ENCODE assay signal across 12 cellular contexts in genomic region chr22:46753360-46753759, GRCh38. TPM values are rescaled to one million over a fixed set of nuclear protein-coding genes. Genes with fewer than 3 reads are reported as not detected.
A peak's percentile ranks its signal among the peaks of the same experiment; 100 is the strongest.
DNase-seq lines count a peak whose midpoint lies in the region; ATAC-seq and TF ChIP-seq lines count a peak whose summit lies in the region.
"Had no signal": no experiment of that assay in that cellular context is flagged by ENCODE, and none has a peak within 500 bp of the region (broad histone marks: within the 10 kb centered on the region; RNA-seq: fewer than 3 reads in every experiment).

No MANE protein-coding gene starts in this region.

- intact Hi-C loops in upper lobe of right lung (cut with DNase I): no loop called here

- no peak overlapping the region for H3K9ac ChIP-seq in neuronal stem cell (ENCODE audit: low read depth, low read length, poor library complexity)

- H3K4me1 Mint-ChIP-seq in T-helper 17 cell: peaks cover 30% of the 10 kb centered on the region
- peaks cover 34% of the 10 kb centered on the region for H3K4me1 Mint-ChIP-seq in activated naive CD4-positive, alpha-beta T cell treated with anti-CD3 and anti-CD28 coated beads, Interleukin-2, amount 10 ng/mL, durations not matched to agents 7 days and 5 days

- H4K91ac ChIP-seq in neuronal stem cell (ENCODE audit: low read depth, low read length, poor library complexity): no peak overlapping the region

- H3K4me2 ChIP-seq in neuronal stem cell (ENCODE audit: insufficient read depth, low read length, poor library complexity, severe bottlenecking): no peak overlapping the region

- H2BK15ac ChIP-seq in neuronal stem cell (ENCODE audit: low read length): peak overlapping the region; percentile 19

- H4K8ac ChIP-seq in neuronal stem cell (ENCODE audit: low read depth, low read length): no peak overlapping the region

- no peak overlapping the region for H3K14ac ChIP-seq in neuronal stem cell (ENCODE audit: low read length)

- DNase-seq in T-helper 17 cell: no peak
- no peak for DNase-seq in epithelial cell of prostate (ENCODE audit: low read depth, low spot score)
- no peak for DNase-seq in neuronal stem cell (ENCODE audit: low spot score)
- DNase-seq in upper lobe of right lung: no peak
- no peak for DNase-seq in H7
- no peak for DNase-seq in stimulated activated CD4-positive, alpha-beta T cell treated with anti-CD3 and anti-CD28 coated beads, Interleukin-4, amount 100 ng/mL, for 24 hours
- DNase-seq in activated naive CD4-positive, alpha-beta T cell treated with anti-CD3 and anti-CD28 coated beads, Interleukin-2, amount 10 ng/mL, durations not matched to agents 7 days and 5 days: no peak
- DNase-seq: activated CD8-positive, alpha-beta T cell treated with anti-CD3 and anti-CD28 coated beads, Interleukin-2, amount 10 ng/mL, durations not matched to agents 7 days and 5 days; DND-41; dorsolateral prefrontal cortex; midbrain had no signal

- H3K27me3 Mint-ChIP-seq in T-helper 17 cell: no peaks in the 10 kb centered on the region
- H3K27me3 Mint-ChIP-seq in activated naive CD4-positive, alpha-beta T cell treated with anti-CD3 and anti-CD28 coated beads, Interleukin-2, amount 10 ng/mL, durations not matched to agents 7 days and 5 days: no peaks in the 10 kb centered on the region

- ATAC-seq in T-helper 17 cell (no peak), upper lobe of right lung (no peak)
- ATAC-seq: activated CD8-positive, alpha-beta T cell treated with anti-CD3 and anti-CD28 coated beads, Interleukin-2, amount 10 ng/mL, durations not matched to agents 7 days and 5 days had no signal

- peaks cover 15% of the 10 kb centered on the region for H3K9me3 Mint-ChIP-seq in activated naive CD4-positive, alpha-beta T cell treated with anti-CD3 and anti-CD28 coated beads, Interleukin-2, amount 10 ng/mL, durations not matched to agents 7 days and 5 days

- H3K36me3 ChIP-seq in neuronal stem cell (replicated peaks in 1 of 2; ENCODE audit: control insufficient read depth in 2 of 2, insufficient read depth in 2 of 2, low read length in 2 of 2): peaks cover 0 to 3% of the 10 kb centered on the region in 2 donors
- H3K36me3 ChIP-seq in upper lobe of right lung: no peaks in the 10 kb centered on the region
- no peaks in the 10 kb centered on the region for H3K36me3 ChIP-seq in H7 (replicated peaks; ENCODE audit: control insufficient read depth, insufficient read depth, low read length)

- H3K9me3 ChIP-seq in T-helper 17 cell (ENCODE audit: control insufficient read depth, low read length, poor library complexity, severe bottlenecking) (peaks cover 3% of the 10 kb centered on the region), neuronal stem cell (replicated peaks in 1 of 2; ENCODE audit: control insufficient read depth in 2 of 2, insufficient read depth in 1 of 2, low read depth in 1 of 2, low read length in 2 of 2) (peaks cover 7 to 11% of the 10 kb centered on the region in 2 donors), upper lobe of right lung (no peaks in the 10 kb centered on the region)

- no peak for TF ChIP-seq CTCF in upper lobe of right lung (IDR thresholded peaks at IDR 0.05)

- H2BK120ac ChIP-seq in neuronal stem cell (ENCODE audit: low read depth, low read length): no peak overlapping the region

- H3K4me3 Mint-ChIP-seq in T-helper 17 cell: no peak overlapping the region
- no peak overlapping the region for H3K4me3 Mint-ChIP-seq in activated naive CD4-positive, alpha-beta T cell treated with anti-CD3 and anti-CD28 coated beads, Interleukin-2, amount 10 ng/mL, durations not matched to agents 7 days and 5 days
- H3K4me3 Mint-ChIP-seq: activated CD8-positive, alpha-beta T cell treated with anti-CD3 and anti-CD28 coated beads, Interleukin-2, amount 10 ng/mL, durations not matched to agents 7 days and 5 days; T-helper 2 cell treated with Interferon-gamma antibody and Interleukin-4, amounts not matched to agents 5 μg/mL and 100 μg/mL, for 36 hours had no signal

- WGBS in neuronal stem cell (ENCODE audit: extremely low coverage in 2 of 2, insufficient read length in 2 of 2, insufficient replicate concordance in 1 of 2), 2 donors: no CpG with 5 or more reads among the region's 8 CpGs

- no peaks in the 10 kb centered on the region for H3K36me3 Mint-ChIP-seq in T-helper 17 cell (ENCODE audit: low read depth)
- H3K36me3 Mint-ChIP-seq in activated naive CD4-positive, alpha-beta T cell treated with anti-CD3 and anti-CD28 coated beads, Interleukin-2, amount 10 ng/mL, durations not matched to agents 7 days and 5 days: peaks cover 6% of the 10 kb centered on the region

- peak overlapping the region; percentile 97 for H3K27ac ChIP-seq in epithelial cell of prostate
- no peak overlapping the region for H3K27ac ChIP-seq in neuronal stem cell (replicated peaks; ENCODE audit: low read length)
- peak overlapping the region; percentile 91 for H3K27ac ChIP-seq in upper lobe of right lung

- H3K23ac ChIP-seq in neuronal stem cell (ENCODE audit: low read depth, low read length, poor library complexity): no peak overlapping the region

- H3K4me1 ChIP-seq in neuronal stem cell (ENCODE audit: control insufficient read depth in 2 of 2, insufficient read depth in 1 of 2, low read depth in 1 of 2, low read length in 2 of 2): peaks cover 4 to 7% of the 10 kb centered on the region in 2 donors
- H3K4me1 ChIP-seq in upper lobe of right lung: peaks cover 47% of the 10 kb centered on the region

- H3K27me3 ChIP-seq in neuronal stem cell (ENCODE audit: control insufficient read depth in 3 of 3, insufficient read depth in 3 of 3, low read depth in 1 of 3, low read length in 3 of 3) (peaks cover 0 to 22% (median 0%) of the 10 kb centered on the region in 3 experiments), upper lobe of right lung (no peaks in the 10 kb centered on the region), H7 (ENCODE audit: control insufficient read depth, insufficient read depth, low read length) (no peaks in the 10 kb centered on the region)
- H3K27me3 ChIP-seq: dorsolateral prefrontal cortex had no signal

- no peak overlapping the region for H3K18ac ChIP-seq in neuronal stem cell (ENCODE audit: low read length)

- H2AK5ac ChIP-seq in neuronal stem cell (ENCODE audit: low read depth, low read length): no peak overlapping the region

- no peak overlapping the region for H3K4ac ChIP-seq in neuronal stem cell (ENCODE audit: low read length)

- H2BK5ac ChIP-seq in neuronal stem cell (ENCODE audit: low read length): peak overlapping the region; percentile 10

- H3K4me3 ChIP-seq in neuronal stem cell (ENCODE audit: low read length in 2 of 2) (no peak overlapping the region), upper lobe of right lung (no peak overlapping the region), H7 (ENCODE audit: insufficient read depth, low read depth, low read length) (no peak overlapping the region)
- H3K4me3 ChIP-seq: dorsolateral prefrontal cortex had no signal

- CTCF ChIA-PET in activated naive CD4-positive, alpha-beta T cell treated with anti-CD3 and anti-CD28 coated beads, Interleukin-2, amount 10 ng/mL, durations not matched to agents 7 days and 5 days (lab: Charles Lee): no interaction called here

- H3K27ac Mint-ChIP-seq in T-helper 17 cell: peak overlapping the region; percentile 14
- H3K27ac Mint-ChIP-seq in activated naive CD4-positive, alpha-beta T cell treated with anti-CD3 and anti-CD28 coated beads, Interleukin-2, amount 10 ng/mL, durations not matched to agents 7 days and 5 days: no peak overlapping the region

- H2AFZ ChIP-seq in neuronal stem cell (ENCODE audit: low read length): no peak overlapping the region

- H3K79me1 ChIP-seq in neuronal stem cell (ENCODE audit: low read depth, low read length): no peaks in the 10 kb centered on the region

- no peak overlapping the region for H2BK12ac ChIP-seq in neuronal stem cell (ENCODE audit: low read length)

RNA-seq across cellular contexts. Expression of gene TBC1D22A, which starts 9.1 kb away (rescaled TPM):
- total RNA-seq in T-helper 17 cell (10 to 100 TPM; 42.1 to 43.8 TPM), upper lobe of right lung (31.3 TPM)
- polyA plus RNA-seq in neuronal stem cell (2013, experiment 1 of 2): 10.2 TPM
- 10.6 TPM for polyA plus RNA-seq in neuronal stem cell (2013, experiment 2 of 2)
- total RNA-seq in H7 (2014; rRNA removed; shearing (Covaris generic)): 8.2 and 9.7 TPM in 2 replicates

RNA-seq across cellular contexts. Expression of gene CERK, which starts 15.3 kb away (rescaled TPM):
- total RNA-seq in T-helper 17 cell (100 to 1,000 TPM; 164 to 174 TPM), upper lobe of right lung (28.1 TPM)
- polyA plus RNA-seq in neuronal stem cell (2013, experiment 1 of 2): 50.9 TPM
- 51.4 TPM for polyA plus RNA-seq in neuronal stem cell (2013, experiment 2 of 2)
- 54.8 and 57.2 TPM in 2 replicates for total RNA-seq in H7 (2014; rRNA removed; shearing (Covaris generic))
